ENCODE assay signal across 16 cellular contexts in the genomic region with DNA sequence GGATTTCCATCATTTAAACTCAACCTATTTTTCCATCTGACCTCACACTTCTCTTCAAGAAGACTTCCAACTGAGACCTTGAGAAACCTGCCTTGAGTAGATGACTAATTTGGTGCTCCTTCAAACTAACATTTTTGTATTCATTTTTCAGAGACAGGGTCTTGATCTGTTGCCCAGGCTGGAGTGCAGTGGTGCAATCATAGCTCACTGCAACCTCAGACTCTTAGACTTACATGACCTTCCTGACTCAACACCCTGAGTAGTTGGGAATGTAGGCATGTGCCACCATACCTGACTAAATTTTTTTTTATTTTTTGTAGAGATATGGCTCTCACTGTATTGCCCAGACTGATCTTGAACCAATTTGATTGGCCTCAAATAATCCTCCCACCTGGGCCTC.
DNase-seq lines count a peak whose midpoint lies in the region; ATAC-seq and TF ChIP-seq lines count a peak whose summit lies in the region.
"Had no signal": no experiment of that assay in that cellular context is flagged by ENCODE, and none has a peak within 500 bp of the region (broad histone marks: within the 10 kb centered on the region; RNA-seq: fewer than 3 reads in every experiment).

No MANE protein-coding gene starts in this region.

- peak; percentile 12 for DNase-seq in amniotic epithelial cell (ENCODE audit: low read depth)
- no peak for DNase-seq in COLO829 (ENCODE audit: low spot score)
- no peak for DNase-seq in SK-N-DZ (ENCODE audit: low spot score)
- no peak for DNase-seq in AG20443 (ENCODE audit: low spot score)
- DNase-seq: BE2C; C1 segment of cervical spinal cord; Caco-2; CD4-positive, CD25-positive, alpha-beta regulatory T cell; CD8-positive, alpha-beta memory T cell; GDM1; HFFc6 had no signal

- H3K9me3 ChIP-seq in HUES48 (ENCODE audit: control insufficient read depth, insufficient read depth, low read length) = no peaks in the 10 kb centered on the region
- no peaks in the 10 kb centered on the region; the same call in 1 of the 2 replicates for H3K9me3 ChIP-seq in iPS-20b (ENCODE audit: insufficient read depth, low read depth, low read length)
- H3K9me3 ChIP-seq: BE2C, Caco-2 had no signal

- H3K27ac ChIP-seq in HUES48 (ENCODE audit: low read depth, low read length) (peak overlapping the region; percentile 93), iPS-20b (ENCODE audit: low read length) (peak overlapping the region; percentile 74)
- H3K27ac ChIP-seq: KMS-11 had no signal

- ATAC-seq in SK-N-SH treated with all-trans-retinoic acid at 6 μM for 48 hours = no peak
- ATAC-seq: HCT116 had no signal

- H3K9ac ChIP-seq in HUES48 (ENCODE audit: low read depth, low read length) = no peak overlapping the region
- H3K9ac ChIP-seq in iPS-20b (ENCODE audit: low read depth, low read length) = peak overlapping the region; percentile 7; the same call in 1 of the 2 replicates
- H3K9ac ChIP-seq: KMS-11 had no signal

- H3K4me3 ChIP-seq in HUES48 (ENCODE audit: low read depth, low read length) (no peak overlapping the region), iPS-20b (ENCODE audit: low read length) (no peak overlapping the region)

- H3K4me1 ChIP-seq in HUES48 (ENCODE audit: control insufficient read depth, insufficient read depth, low read length) = peaks cover 32% of the 10 kb centered on the region
- H3K4me1 ChIP-seq in iPS-20b (ENCODE audit: insufficient read depth, low read length) = peaks cover 30% of the 10 kb centered on the region
- H3K4me1 ChIP-seq: BE2C, Caco-2 had no signal

- H3K36me3 ChIP-seq in HUES48 (ENCODE audit: control insufficient read depth, insufficient read depth, low read length) (no peaks in the 10 kb centered on the region), iPS-20b (ENCODE audit: insufficient read depth, low read depth, low read length) (no peaks in the 10 kb centered on the region)
- H3K36me3 ChIP-seq: BE2C had no signal

- H3K27me3 ChIP-seq in HUES48 (ENCODE audit: control insufficient read depth, insufficient read depth, low read length) = no peaks in the 10 kb centered on the region
- H3K27me3 ChIP-seq in iPS-20b (ENCODE audit: insufficient read depth, low read length) = no peaks in the 10 kb centered on the region
- H3K27me3 ChIP-seq: BE2C had no signal

TF ChIP-seq in SK-N-SH treated with all-trans-retinoic acid at 6 μM for 48 hours, 23 proteins besides CTCF, POLR2A, EP300 and RAD21:
- TF ChIP-seq BACH2 (CRISPR knock-in tag; IDR thresholded peaks at IDR 0.05; ENCODE audit: borderline replicate concordance) = no peak
- TF ChIP-seq, protein P1, sequence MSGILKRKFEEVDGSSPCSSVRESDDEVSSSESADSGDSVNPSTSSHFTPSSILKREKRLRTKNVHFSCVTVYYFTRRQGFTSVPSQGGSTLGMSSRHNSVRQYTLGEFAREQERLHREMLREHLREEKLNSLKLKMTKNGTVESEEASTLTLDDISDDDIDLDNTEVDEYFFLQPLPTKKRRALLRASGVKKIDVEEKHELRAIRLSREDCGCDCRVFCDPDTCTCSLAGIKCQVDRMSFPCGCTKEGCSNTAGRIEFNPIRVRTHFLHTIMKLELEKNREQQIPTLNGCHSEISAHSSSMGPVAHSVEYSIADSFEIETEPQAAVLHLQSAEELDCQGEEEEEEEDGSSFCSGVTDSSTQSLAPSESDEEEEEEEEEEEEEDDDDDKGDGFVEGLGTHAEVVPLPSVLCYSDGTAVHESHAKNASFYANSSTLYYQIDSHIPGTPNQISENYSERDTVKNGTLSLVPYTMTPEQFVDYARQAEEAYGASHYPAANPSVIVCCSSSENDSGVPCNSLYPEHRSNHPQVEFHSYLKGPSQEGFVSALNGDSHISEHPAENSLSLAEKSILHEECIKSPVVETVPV (CRISPR knock-in tag; IDR thresholded peaks at IDR 0.05) = no peak
- TF ChIP-seq SNAI2 (CRISPR knock-in tag; IDR thresholded peaks at IDR 0.05) = no peak
- no peak for TF ChIP-seq ZNF70 (CRISPR knock-in tag; IDR thresholded peaks at IDR 0.05)
- no peak for TF ChIP-seq ZNF565 (CRISPR knock-in tag; conservative IDR thresholded peaks at IDR 0.05; ENCODE audit: low read depth)
